Comparison of ENCODE assay signal across 17 cellular contexts in the genomic region with DNA sequence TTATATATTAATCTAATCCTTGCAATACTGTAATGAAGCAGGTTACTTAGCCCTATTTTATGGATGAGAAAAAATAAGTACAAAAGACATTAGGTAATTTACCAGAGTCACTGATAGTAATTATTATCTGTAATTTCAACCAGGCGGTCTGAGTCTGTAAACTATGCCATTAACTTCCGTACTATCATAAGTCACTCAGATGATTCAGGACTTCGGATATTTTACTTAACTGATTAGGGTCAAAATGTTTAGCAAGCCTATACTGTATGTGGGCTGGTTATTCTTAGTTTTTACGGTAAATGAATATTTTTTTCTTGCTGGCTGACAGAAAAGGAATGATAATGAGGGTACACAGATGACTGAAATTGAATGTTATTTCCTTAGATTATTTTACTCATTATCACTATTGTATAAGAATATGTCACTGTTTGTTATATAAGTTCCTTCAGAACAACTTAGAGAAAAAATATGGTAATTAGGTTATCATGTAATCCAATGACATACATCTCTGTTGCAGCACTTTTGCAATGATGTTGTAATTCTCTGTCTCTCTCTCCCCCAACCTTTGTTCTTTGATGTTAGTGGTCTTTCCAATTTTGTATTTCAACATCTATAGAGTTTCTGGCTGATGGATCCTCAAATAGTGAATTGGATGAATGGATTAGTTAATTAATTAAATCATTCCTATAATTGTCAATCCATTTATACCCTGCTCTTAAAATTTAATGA.
DNase-seq lines count a peak whose midpoint lies in the region; ATAC-seq, FAIRE-seq and TF ChIP-seq lines count a peak whose summit lies in the region.
"Had no signal": no experiment of that assay in that cellular context is flagged by ENCODE, and none has a peak within 500 bp of the region (broad histone marks: within the 10 kb centered on the region; RNA-seq: fewer than 3 reads in every experiment).

No MANE protein-coding gene starts in this region.

- H3K36me3 ChIP-seq in fibroblast of lung (ENCODE audit: control insufficient read depth, insufficient read depth, low read length), result no peaks in the 10 kb centered on the region

- no peak overlapping the region for H3K9ac ChIP-seq in fibroblast of lung (ENCODE audit: insufficient read depth, low read length)

- no peaks in the 10 kb centered on the region for H4K20me1 ChIP-seq in fibroblast of lung (ENCODE audit: control insufficient read depth, extremely low read depth, insufficient read depth, low read length)

- H3K4me1 ChIP-seq in fibroblast of lung (ENCODE audit: control insufficient read depth, extremely low read depth, insufficient read depth, low read length), result no peaks in the 10 kb centered on the region

- H2AFZ ChIP-seq in fibroblast of lung (ENCODE audit: low read length), result no peak overlapping the region

- H3K4me3 ChIP-seq in NB4 (ENCODE audit: low read depth, low read length), result no peak overlapping the region
- H3K4me3 ChIP-seq in fibroblast of lung (replicated peaks in 1 of 4; ENCODE audit: control extremely low read depth in 1 of 4, insufficient read depth in 1 of 4, low read depth in 3 of 4, low read length in 4 of 4), result no peak overlapping the region

- H3K9me3 ChIP-seq in fibroblast of lung (ENCODE audit: control insufficient read depth, insufficient read depth, low read depth, low read length), result no peaks in the 10 kb centered on the region

- no peak overlapping the region for H3K4me2 ChIP-seq in fibroblast of lung (ENCODE audit: extremely low read depth, insufficient read depth, low read length)

- DNase-seq in EH (ENCODE audit: low read depth) (peak; percentile 51), NB4 (ENCODE audit: low read depth) (peak; percentile 12), fibroblast of lung (ENCODE audit: low read depth in 2 of 2) (peak; percentile 55 to 58), inferior parietal cortex (ENCODE audit: extremely low spot score) (no peak)
- DNase-seq: DMS79 treated with DMSO at 0.1 percent for 48 hours, GOT3, KBM-7, NCI-H1048, NCI-H1436, NCI-H1930, NCI-H226, NCI-H524, SIG-M5 had no signal

- ATAC-seq in GM18868 (IDR thresholded peaks at IDR 0.05; ENCODE audit: unreplicated experiment), result no peak
- ATAC-seq in GM21360 (IDR thresholded peaks at IDR 0.05; ENCODE audit: unreplicated experiment), result no peak

- TF ChIP-seq CTCF in NB4 (IDR thresholded peaks at IDR 0.05; ENCODE audit: low read depth, low read length), result no peak
- TF ChIP-seq CTCF in fibroblast of lung (conservative IDR thresholded peaks at IDR 0.05 in 1 of 2, IDR thresholded peaks at IDR 0.05 in 1 of 2; ENCODE audit: low read depth in 1 of 2, low read length in 2 of 2), result no peak

- peak; percentile 21 for FAIRE-seq in islet of Langerhans (lab: Jason Lieb, UNC)

- no peaks in the 10 kb centered on the region for H3K27me3 ChIP-seq in fibroblast of lung (ENCODE audit: control insufficient read depth, insufficient read depth, low read length)

- H3K27ac ChIP-seq in fibroblast of lung (ENCODE audit: insufficient read depth, low read length), result no peak overlapping the region
- H3K27ac ChIP-seq: C4-2B had no signal

- TF ChIP-seq POLR2A in NB4 (IDR thresholded peaks at IDR 0.05; ENCODE audit: extremely low read depth, insufficient read length), result no peak

- H3K79me2 ChIP-seq in fibroblast of lung (ENCODE audit: control insufficient read depth, insufficient read depth, low read length), result peaks cover 29% of the 10 kb centered on the region
